Comparison of ENCODE assay signal across 1 cellular context in the genomic region with DNA sequence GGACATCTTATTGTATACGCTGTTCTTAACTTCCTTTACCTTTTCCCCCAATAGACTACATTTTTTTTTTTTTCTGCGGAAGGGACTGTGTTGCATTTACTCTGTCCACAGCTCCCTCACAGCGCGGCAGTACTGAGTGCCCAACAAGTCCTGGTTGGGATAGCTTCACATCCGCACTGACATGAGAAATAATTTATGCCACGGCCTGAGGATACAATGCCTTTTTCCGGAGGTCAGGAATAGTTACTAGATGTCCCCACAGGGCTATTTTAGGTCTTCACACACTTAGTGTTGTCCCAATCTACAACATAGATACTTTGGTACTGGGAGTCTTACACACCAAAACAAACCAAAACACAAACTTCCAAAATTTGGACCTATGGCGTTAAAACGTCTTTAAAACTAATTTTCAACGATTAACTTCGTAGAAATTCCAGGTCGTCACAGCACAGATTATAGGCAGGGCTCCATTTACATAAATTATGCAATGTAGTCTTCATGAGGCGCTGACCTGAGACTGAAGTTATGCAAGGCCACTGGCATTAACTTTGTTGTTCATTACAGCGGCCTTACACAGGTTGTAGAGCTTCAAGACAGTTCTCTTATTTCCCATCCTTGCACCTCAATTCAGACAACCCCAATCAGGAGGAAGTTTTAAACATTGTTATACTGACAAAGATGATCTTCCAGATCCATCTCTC.
TF ChIP-seq lines count a peak whose summit lies in the region.

No MANE protein-coding gene starts in this region.

TF ChIP-seq in HepG2, 621 proteins besides CTCF, POLR2A, EP300 and RAD21 (continued from another document):
- no peak for TF ChIP-seq ATF6 (CRISPR knock-in tag; conservative IDR thresholded peaks at IDR 0.05)
- TF ChIP-seq, protein P1, sequence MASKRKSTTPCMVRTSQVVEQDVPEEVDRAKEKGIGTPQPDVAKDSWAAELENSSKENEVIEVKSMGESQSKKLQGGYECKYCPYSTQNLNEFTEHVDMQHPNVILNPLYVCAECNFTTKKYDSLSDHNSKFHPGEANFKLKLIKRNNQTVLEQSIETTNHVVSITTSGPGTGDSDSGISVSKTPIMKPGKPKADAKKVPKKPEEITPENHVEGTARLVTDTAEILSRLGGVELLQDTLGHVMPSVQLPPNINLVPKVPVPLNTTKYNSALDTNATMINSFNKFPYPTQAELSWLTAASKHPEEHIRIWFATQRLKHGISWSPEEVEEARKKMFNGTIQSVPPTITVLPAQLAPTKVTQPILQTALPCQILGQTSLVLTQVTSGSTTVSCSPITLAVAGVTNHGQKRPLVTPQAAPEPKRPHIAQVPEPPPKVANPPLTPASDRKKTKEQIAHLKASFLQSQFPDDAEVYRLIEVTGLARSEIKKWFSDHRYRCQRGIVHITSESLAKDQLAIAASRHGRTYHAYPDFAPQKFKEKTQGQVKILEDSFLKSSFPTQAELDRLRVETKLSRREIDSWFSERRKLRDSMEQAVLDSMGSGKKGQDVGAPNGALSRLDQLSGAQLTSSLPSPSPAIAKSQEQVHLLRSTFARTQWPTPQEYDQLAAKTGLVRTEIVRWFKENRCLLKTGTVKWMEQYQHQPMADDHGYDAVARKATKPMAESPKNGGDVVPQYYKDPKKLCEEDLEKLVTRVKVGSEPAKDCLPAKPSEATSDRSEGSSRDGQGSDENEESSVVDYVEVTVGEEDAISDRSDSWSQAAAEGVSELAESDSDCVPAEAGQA (IDR thresholded peaks at IDR 0.05; ENCODE audit: low read depth) = no peak
- TF ChIP-seq, protein P1 (CRISPR knock-in tag; IDR thresholded peaks at IDR 0.05; ENCODE audit: borderline replicate concordance) = no peak
- no peak for TF ChIP-seq ZNF672 (CRISPR knock-in tag; IDR thresholded peaks at IDR 0.05)
- no peak for TF ChIP-seq MIER3 (CRISPR knock-in tag; IDR thresholded peaks at IDR 0.05; ENCODE audit: borderline replicate concordance)
- no peak for TF ChIP-seq HNRNPUL1 (IDR thresholded peaks at IDR 0.05; ENCODE audit: low read depth, low read length)
- TF ChIP-seq YY1 (IDR thresholded peaks at IDR 0.05; ENCODE audit: insufficient read depth, insufficient replicate concordance, low read depth, low read length) = no peak
- TF ChIP-seq, protein P2, sequence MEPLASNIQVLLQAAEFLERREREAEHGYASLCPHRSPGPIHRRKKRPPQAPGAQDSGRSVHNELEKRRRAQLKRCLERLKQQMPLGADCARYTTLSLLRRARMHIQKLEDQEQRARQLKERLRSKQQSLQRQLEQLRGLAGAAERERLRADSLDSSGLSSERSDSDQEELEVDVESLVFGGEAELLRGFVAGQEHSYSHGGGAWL (CRISPR knock-in tag; IDR thresholded peaks at IDR 0.05) = no peak
- TF ChIP-seq XBP1 (CRISPR knock-in tag; IDR thresholded peaks at IDR 0.05) = no peak
- TF ChIP-seq NFATC3 (CRISPR knock-in tag; IDR thresholded peaks at IDR 0.05) = no peak
- no peak for TF ChIP-seq SNAPC5 (CRISPR knock-in tag; IDR thresholded peaks at IDR 0.05; ENCODE audit: borderline replicate concordance)
- no peak for TF ChIP-seq NAIF1 (CRISPR knock-in tag; IDR thresholded peaks at IDR 0.05; ENCODE audit: borderline replicate concordance)
- TF ChIP-seq, protein P3, sequence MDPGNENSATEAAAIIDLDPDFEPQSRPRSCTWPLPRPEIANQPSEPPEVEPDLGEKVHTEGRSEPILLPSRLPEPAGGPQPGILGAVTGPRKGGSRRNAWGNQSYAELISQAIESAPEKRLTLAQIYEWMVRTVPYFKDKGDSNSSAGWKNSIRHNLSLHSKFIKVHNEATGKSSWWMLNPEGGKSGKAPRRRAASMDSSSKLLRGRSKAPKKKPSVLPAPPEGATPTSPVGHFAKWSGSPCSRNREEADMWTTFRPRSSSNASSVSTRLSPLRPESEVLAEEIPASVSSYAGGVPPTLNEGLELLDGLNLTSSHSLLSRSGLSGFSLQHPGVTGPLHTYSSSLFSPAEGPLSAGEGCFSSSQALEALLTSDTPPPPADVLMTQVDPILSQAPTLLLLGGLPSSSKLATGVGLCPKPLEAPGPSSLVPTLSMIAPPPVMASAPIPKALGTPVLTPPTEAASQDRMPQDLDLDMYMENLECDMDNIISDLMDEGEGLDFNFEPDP (CRISPR knock-in tag; conservative IDR thresholded peaks at IDR 0.05) = no peak
- no peak for TF ChIP-seq ZNF275 (CRISPR knock-in tag; IDR thresholded peaks at IDR 0.05; ENCODE audit: borderline replicate concordance)
- TF ChIP-seq PHF20 (CRISPR knock-in tag; IDR thresholded peaks at IDR 0.05) = no peak; the same call in 1 of the 2 replicates
- no peak for TF ChIP-seq ZNF670 (CRISPR knock-in tag; IDR thresholded peaks at IDR 0.05; ENCODE audit: borderline replicate concordance)
- TF ChIP-seq ZZZ3 (CRISPR knock-in tag; IDR thresholded peaks at IDR 0.05; ENCODE audit: borderline replicate concordance) = no peak
- TF ChIP-seq TOPORS (CRISPR knock-in tag; IDR thresholded peaks at IDR 0.05) = no peak
- no peak for TF ChIP-seq JUNB (CRISPR knock-in tag; IDR thresholded peaks at IDR 0.05; ENCODE audit: borderline replicate concordance)
- no peak for TF ChIP-seq CREB3 (CRISPR knock-in tag; IDR thresholded peaks at IDR 0.05)
- TF ChIP-seq ZNF331 (CRISPR knock-in tag; IDR thresholded peaks at IDR 0.05) = no peak
- no peak for TF ChIP-seq ZNF44 (CRISPR knock-in tag; IDR thresholded peaks at IDR 0.05)
- TF ChIP-seq ZNF124 (CRISPR knock-in tag; IDR thresholded peaks at IDR 0.05) = no peak
- TF ChIP-seq PHF5A (CRISPR knock-in tag; IDR thresholded peaks at IDR 0.05; ENCODE audit: low read depth, unreplicated experiment) = no peak
- no peak for TF ChIP-seq HDAC2 (CRISPR knock-in tag; IDR thresholded peaks at IDR 0.05)
- TF ChIP-seq, protein P4, sequence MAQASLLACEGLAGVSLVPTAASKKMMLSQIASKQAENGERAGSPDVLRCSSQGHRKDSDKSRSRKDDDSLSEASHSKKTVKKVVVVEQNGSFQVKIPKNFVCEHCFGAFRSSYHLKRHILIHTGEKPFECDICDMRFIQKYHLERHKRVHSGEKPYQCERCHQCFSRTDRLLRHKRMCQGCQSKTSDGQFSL (CRISPR knock-in tag; IDR thresholded peaks at IDR 0.05) = no peak
- peak; percentile 48; the same call in 1 of the 2 replicates for TF ChIP-seq ZNF614 (CRISPR knock-in tag; IDR thresholded peaks at IDR 0.05; ENCODE audit: borderline replicate concordance)
- no peak for TF ChIP-seq SAP130 (CRISPR knock-in tag; IDR thresholded peaks at IDR 0.05; ENCODE audit: low read depth)
- TF ChIP-seq GTF3A (CRISPR knock-in tag; conservative IDR thresholded peaks at IDR 0.05) = no peak
- peak; percentile 39; the same call in 1 of the 2 replicates for TF ChIP-seq RXRB (CRISPR knock-in tag; IDR thresholded peaks at IDR 0.05; ENCODE audit: borderline replicate concordance)
- no peak for TF ChIP-seq IKZF1 (IDR thresholded peaks at IDR 0.05)
- no peak for TF ChIP-seq MTA3 (CRISPR knock-in tag; IDR thresholded peaks at IDR 0.05)
- no peak; the same call in 1 of the 2 replicates for TF ChIP-seq YEATS4 (CRISPR knock-in tag; IDR thresholded peaks at IDR 0.05; ENCODE audit: borderline replicate concordance)
- 0 out of 2 replicates have a peak, but pooled peaks have one; percentile 9 for TF ChIP-seq NR2F6 (IDR thresholded peaks at IDR 0.05)
- TF ChIP-seq NR2F6 (CRISPR knock-in tag; IDR thresholded peaks at IDR 0.05) = no peak
- no peak for TF ChIP-seq JUND (CRISPR knock-in tag; IDR thresholded peaks at IDR 0.05)
- TF ChIP-seq TEF (CRISPR knock-in tag; IDR thresholded peaks at IDR 0.05) = peak; percentile 90; the same call in 1 of the 2 replicates
- TF ChIP-seq MAZ (IDR thresholded peaks at IDR 0.05; ENCODE audit: borderline replicate concordance, low read depth, low read length) = no peak
- no peak for TF ChIP-seq MAZ (CRISPR knock-in tag; IDR thresholded peaks at IDR 0.05; ENCODE audit: low read depth)
- TF ChIP-seq ZNF83 (CRISPR knock-in tag; IDR thresholded peaks at IDR 0.05; ENCODE audit: borderline replicate concordance) = no peak
- no peak for TF ChIP-seq ZGPAT (CRISPR knock-in tag; IDR thresholded peaks at IDR 0.05)
- TF ChIP-seq PPARG (CRISPR knock-in tag; conservative IDR thresholded peaks at IDR 0.05) = no peak
- TF ChIP-seq, protein P5, sequence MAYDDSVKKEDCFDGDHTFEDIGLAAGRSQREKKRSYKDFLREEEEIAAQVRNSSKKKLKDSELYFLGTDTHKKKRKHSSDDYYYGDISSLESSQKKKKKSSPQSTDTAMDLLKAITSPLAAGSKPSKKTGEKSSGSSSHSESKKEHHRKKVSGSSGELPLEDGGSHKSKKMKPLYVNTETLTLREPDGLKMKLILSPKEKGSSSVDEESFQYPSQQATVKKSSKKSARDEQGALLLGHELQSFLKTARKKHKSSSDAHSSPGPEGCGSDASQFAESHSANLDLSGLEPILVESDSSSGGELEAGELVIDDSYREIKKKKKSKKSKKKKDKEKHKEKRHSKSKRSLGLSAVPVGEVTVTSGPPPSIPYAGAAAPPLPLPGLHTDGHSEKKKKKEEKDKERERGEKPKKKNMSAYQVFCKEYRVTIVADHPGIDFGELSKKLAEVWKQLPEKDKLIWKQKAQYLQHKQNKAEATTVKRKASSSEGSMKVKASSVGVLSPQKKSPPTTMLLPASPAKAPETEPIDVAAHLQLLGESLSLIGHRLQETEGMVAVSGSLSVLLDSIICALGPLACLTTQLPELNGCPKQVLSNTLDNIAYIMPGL (CRISPR knock-in tag; IDR thresholded peaks at IDR 0.05; ENCODE audit: borderline replicate concordance in 1 of 2, low read depth in 1 of 2) = peak in 1 of 2 experiments; percentile 1; a peak in 1 of 4 replicates
- TF ChIP-seq KDM2A (CRISPR knock-in tag; IDR thresholded peaks at IDR 0.05; ENCODE audit: borderline replicate concordance, low read depth) = no peak
TF ChIP-seq in HepG2: peak in this region for 26.
